27 cellular contexts compared by ENCODE assay signal in genomic region chr19:23539499-23539898, GRCh38.
"Had no signal": no experiment of that assay in that cellular context is flagged by ENCODE, and none has a peak within 500 bp of the region (broad histone marks: within the 10 kb centered on the region; RNA-seq: fewer than 3 reads in every experiment).

No MANE protein-coding gene starts in this region.

- H3K27me3 Mint-ChIP-seq: effector memory CD8-positive, alpha-beta T cell; naive B cell; natural killer cell treated with Interleukin-12 subunit alpha and Interleukin-12 subunit beta and Interleukin-15 and Interleukin-18, amount 100 ng/mL, for 72 hours; stimulated activated naive CD8-positive, alpha-beta T cell treated with anti-CD3 and anti-CD28 coated beads, Interleukin-15, amount 100 ng/mL, for 72 hours had no signal

- ATAC-seq: effector memory CD8-positive, alpha-beta T cell; foreskin keratinocyte; gastroesophageal sphincter; heart left ventricle; left cardiac atrium; left lung; mucosa of descending colon; natural killer cell treated with Interleukin-12 subunit alpha and Interleukin-12 subunit beta and Interleukin-15 and Interleukin-18, amount 100 ng/mL, for 72 hours; sciatic nerve; stimulated activated naive CD8-positive, alpha-beta T cell treated with anti-CD3 and anti-CD28 coated beads, Interleukin-15, amount 100 ng/mL, for 72 hours had no signal

- H3K9me3 ChIP-seq: esophagus muscularis mucosa, gastroesophageal sphincter, prostate gland, right atrium auricular region, suprapubic skin, transverse colon had no signal

- DNase-seq: cortex of kidney; effector memory CD8-positive, alpha-beta T cell; foreskin keratinocyte; heart left ventricle; hippocampal formation; left cardiac atrium; left lung; mesenchymal stem cell; mucosa of descending colon; naive B cell; stimulated activated CD4-positive, alpha-beta T cell treated with anti-CD3 and anti-CD28 coated beads, Interleukin-12 subunit alpha, Interleukin-12 subunit beta, amount 100 ng/mL, for 4 hours; stimulated activated CD4-positive, alpha-beta T cell treated with anti-CD3 and anti-CD28 coated beads, Interleukin-1b, Interleukin-23, amount 100 ng/mL, for 48 hours; stimulated activated CD4-positive, alpha-beta T cell treated with anti-CD3 and anti-CD28 coated beads, Interleukin-4, amount 100 ng/mL, for 1 hour; stimulated activated CD8-positive, alpha-beta memory T cell treated with anti-CD3 and anti-CD28 coated beads, Interleukin-4, amount 100 ng/mL, for 48 hours; stimulated activated naive CD4-positive, alpha-beta T cell; stimulated activated naive CD8-positive, alpha-beta T cell treated with anti-CD3 and anti-CD28 coated beads, Interleukin-15, amount 100 ng/mL, for 72 hours; transverse colon had no signal

- H3K4me3 Mint-ChIP-seq: effector memory CD8-positive, alpha-beta T cell; mesothelial cell of epicardium; naive B cell; natural killer cell treated with Interleukin-12 subunit alpha and Interleukin-12 subunit beta and Interleukin-15 and Interleukin-18, amount 100 ng/mL, for 72 hours; neural progenitor cell; stimulated activated naive CD8-positive, alpha-beta T cell treated with anti-CD3 and anti-CD28 coated beads, Interleukin-15, amount 100 ng/mL, for 72 hours had no signal

- H3K27ac Mint-ChIP-seq: effector memory CD8-positive, alpha-beta T cell; mesothelial cell of epicardium; naive B cell; natural killer cell treated with Interleukin-12 subunit alpha and Interleukin-12 subunit beta and Interleukin-15 and Interleukin-18, amount 100 ng/mL, for 72 hours; neural progenitor cell; stimulated activated naive CD8-positive, alpha-beta T cell treated with anti-CD3 and anti-CD28 coated beads, Interleukin-15, amount 100 ng/mL, for 72 hours had no signal

- H3K27ac ChIP-seq: esophagus muscularis mucosa, foreskin keratinocyte, gastroesophageal sphincter, heart left ventricle, left lung, neural progenitor cell, prostate gland, right atrium auricular region, suprapubic skin, transverse colon had no signal

- H3K4me2 ChIP-seq: neural progenitor cell, smooth muscle cell had no signal

- H2AFZ ChIP-seq: neural progenitor cell had no signal

- H3K4me1 Mint-ChIP-seq: mesothelial cell of epicardium; naive B cell; neural progenitor cell; stimulated activated naive CD8-positive, alpha-beta T cell treated with anti-CD3 and anti-CD28 coated beads, Interleukin-15, amount 100 ng/mL, for 72 hours had no signal

- H3K36me3 ChIP-seq: esophagus muscularis mucosa, gastroesophageal sphincter, heart left ventricle, left lung, neural progenitor cell, prostate gland, right atrium auricular region, suprapubic skin, transverse colon had no signal

- H3K9ac ChIP-seq: neural progenitor cell had no signal

- H3K27me3 ChIP-seq: esophagus muscularis mucosa, foreskin keratinocyte, gastroesophageal sphincter, heart left ventricle, left lung, neural progenitor cell, right atrium auricular region, suprapubic skin, transverse colon had no signal

- H3K4me3 ChIP-seq: esophagus muscularis mucosa, gastroesophageal sphincter, heart left ventricle, left lung, mucosa of descending colon, neural progenitor cell, prostate gland, right atrium auricular region, smooth muscle cell, suprapubic skin, transverse colon had no signal

- H3K4me1 ChIP-seq: esophagus muscularis mucosa, foreskin keratinocyte, gastroesophageal sphincter, heart left ventricle, left lung, neural progenitor cell, prostate gland, right atrium auricular region, suprapubic skin, transverse colon had no signal

- H3K36me3 Mint-ChIP-seq: mesothelial cell of epicardium, naive B cell, neural progenitor cell had no signal
